1 cellular context compared by ENCODE assay signal in genomic region chr10:63133056-63133786, GRCh38.
TF ChIP-seq lines count a peak whose summit lies in the region.

NRBF2 (plus strand) TSS chr10:63133328; CDS start chr10:63133471, 143 bp downstream.

TF ChIP-seq in HepG2, 621 proteins besides CTCF, POLR2A, EP300 and RAD21 (continued from another document and continues in another):
- peak; percentile 92 for TF ChIP-seq ATF2 (CRISPR knock-in tag; IDR thresholded peaks at IDR 0.05)
- TF ChIP-seq, protein P1, sequence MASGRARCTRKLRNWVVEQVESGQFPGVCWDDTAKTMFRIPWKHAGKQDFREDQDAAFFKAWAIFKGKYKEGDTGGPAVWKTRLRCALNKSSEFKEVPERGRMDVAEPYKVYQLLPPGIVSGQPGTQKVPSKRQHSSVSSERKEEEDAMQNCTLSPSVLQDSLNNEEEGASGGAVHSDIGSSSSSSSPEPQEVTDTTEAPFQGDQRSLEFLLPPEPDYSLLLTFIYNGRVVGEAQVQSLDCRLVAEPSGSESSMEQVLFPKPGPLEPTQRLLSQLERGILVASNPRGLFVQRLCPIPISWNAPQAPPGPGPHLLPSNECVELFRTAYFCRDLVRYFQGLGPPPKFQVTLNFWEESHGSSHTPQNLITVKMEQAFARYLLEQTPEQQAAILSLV (CRISPR knock-in tag; IDR thresholded peaks at IDR 0.05; ENCODE audit: borderline replicate concordance), result peak; percentile 80; the same call in 1 of the 2 replicates
- TF ChIP-seq BCL6 (CRISPR knock-in tag; IDR thresholded peaks at IDR 0.05), result peak; percentile 39; the same call in 1 of the 2 replicates
- peak; percentile 40; the same call in 1 of the 2 replicates for TF ChIP-seq ZNF747 (CRISPR knock-in tag; IDR thresholded peaks at IDR 0.05; ENCODE audit: borderline replicate concordance)
- TF ChIP-seq, protein P2, sequence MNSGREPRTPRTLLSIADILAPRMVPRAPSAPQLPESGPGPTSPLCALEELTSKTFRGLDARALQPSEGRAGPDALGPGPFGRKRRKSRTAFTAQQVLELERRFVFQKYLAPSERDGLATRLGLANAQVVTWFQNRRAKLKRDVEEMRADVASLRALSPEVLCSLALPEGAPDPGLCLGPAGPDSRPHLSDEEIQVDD (CRISPR knock-in tag; IDR thresholded peaks at IDR 0.05; ENCODE audit: borderline replicate concordance), result no peak; the same call in 1 of the 2 replicates
- 0 out of 2 replicates have a peak, but pooled peaks have one; percentile 37 for TF ChIP-seq DZIP1 (CRISPR knock-in tag; IDR thresholded peaks at IDR 0.05)
- 0 out of 2 replicates have a peak, but pooled peaks have one; percentile 39 for TF ChIP-seq ZNF225 (CRISPR knock-in tag; IDR thresholded peaks at IDR 0.05)
- 0 out of 2 replicates have a peak, but pooled peaks have one; percentile 43 for TF ChIP-seq ZNF644 (CRISPR knock-in tag; IDR thresholded peaks at IDR 0.05; ENCODE audit: low read depth)
- TF ChIP-seq ZNF121 (CRISPR knock-in tag; IDR thresholded peaks at IDR 0.05), result no peak
- peak; percentile 41; the same call in 1 of the 2 replicates for TF ChIP-seq ZSCAN20 (CRISPR knock-in tag; IDR thresholded peaks at IDR 0.05; ENCODE audit: borderline replicate concordance)
- peak; percentile 70; the same call in 1 of the 2 replicates for TF ChIP-seq ZFP36L2 (CRISPR knock-in tag; IDR thresholded peaks at IDR 0.05)
- TF ChIP-seq HMGXB4 (CRISPR knock-in tag; IDR thresholded peaks at IDR 0.05; ENCODE audit: borderline replicate concordance in 1 of 2, low read depth in 1 of 2), result peak; percentile 81 to 90; a peak in 3 of 4 replicates
- TF ChIP-seq, protein P3, sequence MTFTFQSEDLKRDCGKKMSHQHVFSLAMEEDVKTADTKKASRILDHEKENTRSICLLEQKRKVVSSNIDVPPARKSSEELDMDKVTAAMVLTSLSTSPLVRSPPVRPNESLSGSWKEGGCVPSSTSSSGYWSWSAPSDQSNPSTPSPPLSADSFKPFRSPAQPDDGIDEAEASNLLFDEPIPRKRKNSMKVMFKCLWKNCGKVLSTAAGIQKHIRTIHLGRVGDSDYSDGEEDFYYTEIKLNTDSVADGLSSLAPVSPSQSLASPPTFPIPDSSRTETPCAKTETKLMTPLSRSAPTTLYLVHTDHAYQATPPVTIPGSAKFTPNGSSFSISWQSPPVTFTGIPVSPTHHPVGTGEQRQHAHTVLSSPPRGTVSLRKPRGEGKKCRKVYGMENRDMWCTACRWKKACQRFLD (CRISPR knock-in tag; IDR thresholded peaks at IDR 0.05; ENCODE audit: borderline replicate concordance), result no peak
- TF ChIP-seq NFKB2 (CRISPR knock-in tag; IDR thresholded peaks at IDR 0.05; ENCODE audit: borderline replicate concordance), result peak; percentile 91; the same call in 1 of the 2 replicates
- TF ChIP-seq TGIF2 (CRISPR knock-in tag; IDR thresholded peaks at IDR 0.05), result no peak
- peak; percentile 18; the same call in 1 of the 2 replicates for TF ChIP-seq SAFB2 (CRISPR knock-in tag; IDR thresholded peaks at IDR 0.05; ENCODE audit: borderline replicate concordance, low read depth)
- peak; percentile 58 for TF ChIP-seq MED1 (CRISPR knock-in tag; IDR thresholded peaks at IDR 0.05)
- TF ChIP-seq NFYC (CRISPR knock-in tag; IDR thresholded peaks at IDR 0.05), result peak; percentile 63; the same call in 1 of the 2 replicates
- peak; percentile 72; the same call in 1 of the 2 replicates for TF ChIP-seq ZNF784 (CRISPR knock-in tag; IDR thresholded peaks at IDR 0.05; ENCODE audit: borderline replicate concordance)
- no peak for TF ChIP-seq CC2D1A (CRISPR knock-in tag; IDR thresholded peaks at IDR 0.05)
- no peak; the same call in 1 of the 2 replicates for TF ChIP-seq ZFP37 (CRISPR knock-in tag; IDR thresholded peaks at IDR 0.05; ENCODE audit: borderline replicate concordance)
- peak; percentile 93 for TF ChIP-seq SP4 (CRISPR knock-in tag; IDR thresholded peaks at IDR 0.05)
- TF ChIP-seq JDP2 (CRISPR knock-in tag; IDR thresholded peaks at IDR 0.05; ENCODE audit: borderline replicate concordance), result no peak
- TF ChIP-seq ZBTB33 (CRISPR knock-in tag; IDR thresholded peaks at IDR 0.05), result no peak
- peak; percentile 63 for TF ChIP-seq ATF7-NPFF (CRISPR knock-in tag; IDR thresholded peaks at IDR 0.05; ENCODE audit: low read depth)
- peak; percentile 95 for TF ChIP-seq SP5 (CRISPR knock-in tag; IDR thresholded peaks at IDR 0.05; ENCODE audit: borderline replicate concordance, low read depth)
- peak; percentile 86 for TF ChIP-seq RBM39 (IDR thresholded peaks at IDR 0.05; ENCODE audit: low read depth, low read length, poor library complexity, severe bottlenecking)
- no peak for TF ChIP-seq THYN1 (CRISPR knock-in tag; IDR thresholded peaks at IDR 0.05; ENCODE audit: borderline replicate concordance, low read depth)
- no peak for TF ChIP-seq CENPT (CRISPR knock-in tag; IDR thresholded peaks at IDR 0.05; ENCODE audit: low read depth)
- TF ChIP-seq, protein P4, sequence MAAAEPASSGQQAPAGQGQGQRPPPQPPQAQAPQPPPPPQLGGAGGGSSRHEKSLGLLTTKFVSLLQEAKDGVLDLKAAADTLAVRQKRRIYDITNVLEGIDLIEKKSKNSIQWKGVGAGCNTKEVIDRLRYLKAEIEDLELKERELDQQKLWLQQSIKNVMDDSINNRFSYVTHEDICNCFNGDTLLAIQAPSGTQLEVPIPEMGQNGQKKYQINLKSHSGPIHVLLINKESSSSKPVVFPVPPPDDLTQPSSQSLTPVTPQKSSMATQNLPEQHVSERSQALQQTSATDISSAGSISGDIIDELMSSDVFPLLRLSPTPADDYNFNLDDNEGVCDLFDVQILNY (CRISPR knock-in tag; conservative IDR thresholded peaks at IDR 0.05), result no peak
- peak; percentile 34; the same call in 1 of the 2 replicates for TF ChIP-seq EEA1 (CRISPR knock-in tag; IDR thresholded peaks at IDR 0.05; ENCODE audit: borderline replicate concordance)
- peak; percentile 57; the same call in 1 of the 2 replicates for TF ChIP-seq MYC (CRISPR knock-in tag; IDR thresholded peaks at IDR 0.05; ENCODE audit: borderline replicate concordance)
- no peak for TF ChIP-seq ZNF30 (CRISPR knock-in tag; IDR thresholded peaks at IDR 0.05)
- no peak for TF ChIP-seq NAIF1 (CRISPR knock-in tag; IDR thresholded peaks at IDR 0.05; ENCODE audit: borderline replicate concordance)
- TF ChIP-seq ZNF556 (CRISPR knock-in tag; IDR thresholded peaks at IDR 0.05; ENCODE audit: borderline replicate concordance), result no peak; the same call in 1 of the 2 replicates
- TF ChIP-seq EZH2 (conservative IDR thresholded peaks at IDR 0.05; ENCODE audit: low read depth, low read length), result no peak
- TF ChIP-seq ZNF792 (CRISPR knock-in tag; IDR thresholded peaks at IDR 0.05), result peak; percentile 80; the same call in 1 of the 2 replicates
- no peak for TF ChIP-seq MLLT10 (CRISPR knock-in tag; IDR thresholded peaks at IDR 0.05)
- TF ChIP-seq, protein P5, sequence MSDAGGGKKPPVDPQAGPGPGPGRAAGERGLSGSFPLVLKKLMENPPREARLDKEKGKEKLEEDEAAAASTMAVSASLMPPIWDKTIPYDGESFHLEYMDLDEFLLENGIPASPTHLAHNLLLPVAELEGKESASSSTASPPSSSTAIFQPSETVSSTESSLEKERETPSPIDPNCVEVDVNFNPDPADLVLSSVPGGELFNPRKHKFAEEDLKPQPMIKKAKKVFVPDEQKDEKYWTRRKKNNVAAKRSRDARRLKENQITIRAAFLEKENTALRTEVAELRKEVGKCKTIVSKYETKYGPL (CRISPR knock-in tag; IDR thresholded peaks at IDR 0.05), result no peak; the same call in 1 of the 2 replicates
- TF ChIP-seq, protein P6, sequence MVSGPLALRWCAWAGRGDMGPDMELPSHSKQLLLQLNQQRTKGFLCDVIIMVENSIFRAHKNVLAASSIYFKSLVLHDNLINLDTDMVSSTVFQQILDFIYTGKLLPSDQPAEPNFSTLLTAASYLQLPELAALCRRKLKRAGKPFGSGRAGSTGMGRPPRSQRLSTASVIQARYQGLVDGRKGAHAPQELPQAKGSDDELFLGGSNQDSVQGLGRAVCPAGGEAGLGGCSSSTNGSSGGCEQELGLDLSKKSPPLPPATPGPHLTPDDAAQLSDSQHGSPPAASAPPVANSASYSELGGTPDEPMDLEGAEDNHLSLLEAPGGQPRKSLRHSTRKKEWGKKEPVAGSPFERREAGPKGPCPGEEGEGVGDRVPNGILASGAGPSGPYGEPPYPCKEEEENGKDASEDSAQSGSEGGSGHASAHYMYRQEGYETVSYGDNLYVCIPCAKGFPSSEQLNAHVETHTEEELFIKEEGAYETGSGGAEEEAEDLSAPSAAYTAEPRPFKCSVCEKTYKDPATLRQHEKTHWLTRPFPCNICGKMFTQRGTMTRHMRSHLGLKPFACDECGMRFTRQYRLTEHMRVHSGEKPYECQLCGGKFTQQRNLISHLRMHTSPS (CRISPR knock-in tag; IDR thresholded peaks at IDR 0.05; ENCODE audit: low read depth), result no peak
- TF ChIP-seq BORCS8-MEF2B (CRISPR knock-in tag; IDR thresholded peaks at IDR 0.05), result peak; percentile 89
- no peak for TF ChIP-seq ATF6 (CRISPR knock-in tag; conservative IDR thresholded peaks at IDR 0.05)
